In genomic region chr12:116910280-116910644, GRCh38 we compare ENCODE assay signal across 1 cellular context.
TF ChIP-seq lines count a peak whose summit lies in the region.

No MANE protein-coding gene starts in this region.

TF ChIP-seq in endothelial cell of umbilical vein, 7 proteins besides CTCF, POLR2A, EP300 and RAD21 (continued from another document):
- no peak for TF ChIP-seq JUN (IDR thresholded peaks at IDR 0.05; ENCODE audit: borderline replicate concordance, insufficient read depth, insufficient read length, low read depth)
- TF ChIP-seq MYC (IDR thresholded peaks at IDR 0.05; ENCODE audit: low read depth, low read length) = no peak
- no peak for TF ChIP-seq EZH2 (IDR thresholded peaks at IDR 0.05; ENCODE audit: borderline replicate concordance, low read depth, low read length, severe bottlenecking)
- TF ChIP-seq POLR2AphosphoS5 (IDR thresholded peaks at IDR 0.05; ENCODE audit: insufficient read depth, low read depth, low read length) = no peak
- no peak for TF ChIP-seq GATA2 (IDR thresholded peaks at IDR 0.05; ENCODE audit: insufficient read depth, insufficient read length, low read depth, low read length)
